8 cellular contexts compared by ENCODE assay signal in the genomic region with DNA sequence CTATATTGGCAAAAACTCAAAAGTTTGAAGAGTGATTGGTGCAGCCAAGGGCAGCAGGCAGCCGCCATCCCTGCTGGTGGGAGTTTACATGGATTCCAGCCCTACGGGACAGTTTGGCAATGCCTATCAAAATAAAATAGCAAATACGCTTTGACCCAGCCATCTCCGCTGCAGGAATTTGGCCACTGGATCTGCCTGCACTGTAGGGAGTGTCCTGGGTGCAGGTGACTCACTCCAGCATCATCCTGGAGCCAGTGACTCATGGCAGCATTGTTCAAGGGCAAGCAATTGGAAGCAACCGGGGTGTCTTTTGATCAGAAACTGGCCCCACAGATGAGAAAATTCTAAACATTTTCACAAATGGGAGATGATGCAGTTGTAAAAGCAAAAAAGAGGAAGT. TPM values are rescaled to one million over a fixed set of nuclear protein-coding genes. Genes with fewer than 3 reads are reported as not detected.
DNase-seq lines count a peak whose midpoint lies in the region; ATAC-seq and TF ChIP-seq lines count a peak whose summit lies in the region.

No MANE protein-coding gene starts in this region.

- H2AK5ac ChIP-seq in IMR-90 (ENCODE audit: low read depth, low read length): no peak overlapping the region

- H3K9me3 ChIP-seq in IMR-90 (ENCODE audit: control insufficient read depth, insufficient read depth, low read length) (no peaks in the 10 kb centered on the region), mucosa of descending colon (no peaks in the 10 kb centered on the region)

- WGBS in IMR-90 (ENCODE audit: extremely low coverage in 2 of 2, insufficient read length in 1 of 2), 2 experiments: no CpG with 5 or more reads among the region's 5 CpGs

- no peak overlapping the region for H4K91ac ChIP-seq in IMR-90 (ENCODE audit: insufficient read depth, low read depth, low read length)

- H3K18ac ChIP-seq in IMR-90 (ENCODE audit: low read depth, low read length): no peak overlapping the region

- H4K8ac ChIP-seq in IMR-90 (ENCODE audit: low read depth in 2 of 2, low read length in 2 of 2): peak overlapping the region in 1 of 2 experiments; percentile 45; a peak in 2 of 4 replicates

- no peak for TF ChIP-seq POLR2A in IMR-90 (IDR thresholded peaks at IDR 0.05; ENCODE audit: low read depth, low read length)

- ATAC-seq in IMR-90 (ENCODE audit: low read depth) (peak; percentile 98), mucosa of descending colon (peak; percentile 98), HG03097 (IDR thresholded peaks at IDR 0.05; ENCODE audit: low FRiP score, unreplicated experiment) (no peak), HG03342 (IDR thresholded peaks at IDR 0.05; ENCODE audit: unreplicated experiment) (no peak)

- H2AFZ ChIP-seq in IMR-90 (replicated peaks; ENCODE audit: low read length, poor library complexity): peak overlapping the region; percentile 38

- POLR2A ChIA-PET in BJ (lab: Charles Lee): no interaction called here
- POLR2A ChIA-PET in IMR-90 (lab: Charles Lee; ENCODE audit: unreplicated experiment): no interaction called here

- in situ Hi-C loops in IMR-90 (cut with MboI; ENCODE audit: low sequenced_read_pairs): no loop called here

- peak overlapping the region; percentile 4; the same call in 1 of the 2 replicates for H3K4me2 ChIP-seq in IMR-90 (ENCODE audit: low read depth, low read length)

- peaks cover 6% of the 10 kb centered on the region; the same call in 1 of the 2 replicates for H3K9me1 ChIP-seq in IMR-90 (ENCODE audit: insufficient read depth, low read length)

- H2BK120ac ChIP-seq in IMR-90 (ENCODE audit: low read depth, low read length): 0 out of 2 replicates have a peak overlapping the region, but pooled peaks have one; percentile 23

- H3K14ac ChIP-seq in IMR-90 (replicated peaks; ENCODE audit: low read depth, low read length): no peak overlapping the region

- no peaks in the 10 kb centered on the region for H3K79me1 ChIP-seq in IMR-90 (ENCODE audit: low read depth in 1 of 2, low read length in 2 of 2)

- H2BK20ac ChIP-seq in IMR-90 (ENCODE audit: low read depth, low read length): no peak overlapping the region

- H3K4me1 ChIP-seq in IMR-90 (ENCODE audit: control insufficient read depth, insufficient read depth, low read length): peaks cover 4% of the 10 kb centered on the region
- peaks cover 11% of the 10 kb centered on the region for H3K4me1 ChIP-seq in mucosa of descending colon (ENCODE audit: low read depth)

- BruUV-seq in IMR-90 (replicated peaks; lab: Mats Ljungman, UMichigan): no TSS peak

- H3K56ac ChIP-seq in IMR-90 (ENCODE audit: extremely low read depth, insufficient read depth, low read length): no peak overlapping the region

- no peak overlapping the region for H3K9ac ChIP-seq in IMR-90 (ENCODE audit: low read depth, low read length)

- H2AK9ac ChIP-seq in IMR-90 (replicated peaks; ENCODE audit: low read depth, low read length, poor library complexity): no peak overlapping the region

- DNase-seq in BJ (ENCODE audit: low read depth) (peak; percentile 75), IMR-90 (peak; percentile 97), cardiac fibroblast (ENCODE audit: low read depth in 2 of 2) (peak; percentile 87 to 95), mucosa of descending colon (peak; percentile 69 to 71 (median 70)), ecto neural progenitor cell (ENCODE audit: low spot score) (no peak), UCSD-AML1 (lab: John Stamatoyannopoulos, UW; ENCODE audit: unreplicated experiment) (no peak)

- TF ChIP-seq RAD21 in IMR-90 (IDR thresholded peaks at IDR 0.05; ENCODE audit: low read length): no peak

- H3K4me3 ChIP-seq in BJ (ENCODE audit: low read depth, low read length) (no peak overlapping the region), IMR-90 (ENCODE audit: insufficient read depth, low read depth, low read length) (no peak overlapping the region), cardiac fibroblast (replicated peaks in 1 of 2; ENCODE audit: low read depth in 2 of 2, low read length in 2 of 2) (no peak overlapping the region), mucosa of descending colon (no peak overlapping the region)

- no peaks in the 10 kb centered on the region for H4K20me1 ChIP-seq in IMR-90 (ENCODE audit: insufficient read depth, low read length)

- H3K36me3 ChIP-seq in BJ (ENCODE audit: control insufficient read depth, insufficient read depth, low read length): no peaks in the 10 kb centered on the region
- H3K36me3 ChIP-seq in IMR-90 (ENCODE audit: control insufficient read depth, insufficient read depth, low read length): no peaks in the 10 kb centered on the region
- no peaks in the 10 kb centered on the region for H3K36me3 ChIP-seq in mucosa of descending colon (ENCODE audit: low read depth)

- H4K5ac ChIP-seq in IMR-90 (ENCODE audit: low read depth, low read length): no peak overlapping the region

- dilution Hi-C loops in IMR-90 (cut with HindIII; ENCODE audit: low sequenced_read_pairs, unreplicated experiment): no loop called here

- H3K27ac ChIP-seq in IMR-90 (ENCODE audit: insufficient read depth, low read length): no peak overlapping the region

- H3K27me3 ChIP-seq in BJ (ENCODE audit: control insufficient read depth, insufficient read depth, low read length) (peaks cover 1% of the 10 kb centered on the region; the same call in 1 of the 2 replicates), IMR-90 (ENCODE audit: control insufficient read depth, insufficient read depth, low read length) (peaks cover 3% of the 10 kb centered on the region; the same call in 1 of the 2 replicates)

- no peak overlapping the region for H2BK5ac ChIP-seq in IMR-90 (ENCODE audit: low read depth, low read length, poor library complexity, severe bottlenecking)

- intact Hi-C loops in IMR-90 (cut with micrococcal nuclease) (loop anchor here (5.0 to 10.0 kb wide), 3 partner anchors 39 to 266 kb away; a partner anchor contains a TSS), mucosa of descending colon (cut with DNase I, micrococcal nuclease) (no loop called here)

- no peak overlapping the region for H2BK15ac ChIP-seq in IMR-90 (ENCODE audit: low read depth, low read length)

- TF ChIP-seq CTCF in BJ (IDR thresholded peaks at IDR 0.05; ENCODE audit: insufficient read depth, low read depth, low read length) (no peak), IMR-90 (conservative IDR thresholded peaks at IDR 0.05; ENCODE audit: low read depth, low read length) (no peak), cardiac fibroblast (IDR thresholded peaks at IDR 0.05; ENCODE audit: low read depth, low read length) (no peak), mucosa of descending colon (IDR thresholded peaks at IDR 0.05) (no peak)

- H3K23ac ChIP-seq in IMR-90 (ENCODE audit: low read depth, low read length): no peak overlapping the region

- no peak overlapping the region for H3K4ac ChIP-seq in IMR-90 (ENCODE audit: low read depth, low read length)

- CTCF ChIA-PET in BJ (lab: Yijun Ruan, JAX): no interaction called here
- CTCF ChIA-PET in IMR-90 (lab: Yijun Ruan, JAX): no interaction called here

TF ChIP-seq in IMR-90, 13 proteins besides CTCF, POLR2A, EP300 and RAD21:
- TF ChIP-seq BHLHE40 (IDR thresholded peaks at IDR 0.05; ENCODE audit: low read depth, low read length) (peak; percentile 79), SMC3 (IDR thresholded peaks at IDR 0.05; ENCODE audit: low read depth, low read length) (0 out of 2 replicates have a peak, but pooled peaks have one; percentile 7), FOS (IDR thresholded peaks at IDR 0.05; ENCODE audit: low read depth, low read length) (peak; percentile 98), NFE2L2 (IDR thresholded peaks at IDR 0.05; ENCODE audit: low read depth, low read length) (no peak), RFX5 (IDR thresholded peaks at IDR 0.05; ENCODE audit: low read depth, low read length) (no peak), CEBPB (IDR thresholded peaks at IDR 0.05; ENCODE audit: low read depth, low read length) (peak; percentile 55; the same call in 1 of the 2 replicates), MXI1 (IDR thresholded peaks at IDR 0.05; ENCODE audit: borderline replicate concordance, low read depth, low read length) (no peak), MAZ (IDR thresholded peaks at IDR 0.05; ENCODE audit: borderline replicate concordance, low read depth, low read length) (no peak)

RNA-seq across cellular contexts. Expression of a gene that starts 24.6 kb away (rescaled TPM):
- polyA plus RNA-seq in BJ (2011; rRNA removed) (0.11 and 0.23 TPM in 2 replicates), IMR-90 (2012; rRNA removed) (0.52 and 1.7 TPM in 2 replicates)
- 0.51 TPM in 1 of 2 replicates, not detected in the other for polyA minus RNA-seq in BJ (2011; rRNA and poly(A)+ RNA removed)
- total RNA-seq in IMR-90 (2012; rRNA removed) (1.1 TPM in 2 replicates), mucosa of descending colon (10 to 100 TPM; 20.1 to 67.5 (median 38.0) TPM)
- 0.12 and 0.54 TPM in 2 replicates for polyA plus RNA-seq in IMR-90 (2012; cell fraction: cytosol; rRNA removed)
- polyA plus RNA-seq in IMR-90 (2012; cell fraction: nucleus; rRNA removed; ENCODE audit: low replicate concordance): 1.1 and 1.2 TPM in 2 replicates

RNA-seq across cellular contexts. Expression of a gene that starts 44.0 kb away (rescaled TPM):
- polyA plus RNA-seq in BJ (2011; rRNA removed) (not detected in 2 replicates), IMR-90 (2012; rRNA removed) (not detected in 2 replicates)
- polyA minus RNA-seq in BJ (2011; rRNA and poly(A)+ RNA removed): not detected in 2 replicates
- total RNA-seq in IMR-90 (2012; rRNA removed) (not detected in 2 replicates), mucosa of descending colon (not detected)
- not detected in 2 replicates for polyA plus RNA-seq in IMR-90 (2012; cell fraction: cytosol; rRNA removed)
- polyA plus RNA-seq in IMR-90 (2012; cell fraction: nucleus; rRNA removed; ENCODE audit: low replicate concordance): not detected in 2 replicates

Comparison
In these comparisons a context has a peak if more than half of its experiments do, and no peak if none do; other contexts are left out.
1. DNase-seq: peak in BJ (single experiment), IMR-90 (single experiment), cardiac fibroblast (2 of 2) and mucosa of descending colon (3 of 3); none in ecto neural progenitor cell (single experiment) and UCSD-AML1 (single experiment).
2. ATAC-seq: peak in IMR-90 (single experiment) and mucosa of descending colon (single experiment); none in HG03097 (single experiment) and HG03342 (single experiment).
3. RNA of a gene that starts 24.6 kb away (total RNA-seq): 20.1 to 67.5 TPM in mucosa of descending colon; 1.1 TPM in IMR-90; every median in the first group is over 10 times any median in the second.